8 cellular contexts compared by ENCODE assay signal in genomic region chr3:179148446-179149238, GRCh38. TPM values are rescaled to one million over a fixed set of nuclear protein-coding genes. Genes with fewer than 3 reads are reported as not detected.
DNase-seq lines count a peak whose midpoint lies in the region; ATAC-seq and TF ChIP-seq lines count a peak whose summit lies in the region.

No MANE protein-coding gene starts in this region.

- H3K4me1 ChIP-seq in SJSA1 (replicated peaks) (peaks cover 8% of the 10 kb centered on the region), thyroid gland (peaks cover 0 to 8% of the 10 kb centered on the region in 2 donors)

- H3K4me1 Mint-ChIP-seq in osteocyte (ENCODE audit: unreplicated experiment): peaks cover 39% of the 10 kb centered on the region

- no peaks in the 10 kb centered on the region for H3K36me3 Mint-ChIP-seq in osteocyte (ENCODE audit: unreplicated experiment)

- ATAC-seq in GM19467 (IDR thresholded peaks at IDR 0.05; ENCODE audit: unreplicated experiment) (peak; percentile 27), HG03571 (IDR thresholded peaks at IDR 0.05; ENCODE audit: unreplicated experiment) (peak; percentile 25)

- H3K27me3 ChIP-seq in SJSA1 (replicated peaks) (no peaks in the 10 kb centered on the region), thyroid gland (no peaks in the 10 kb centered on the region)

- H3K27me3 Mint-ChIP-seq in osteocyte (ENCODE audit: unreplicated experiment): peaks cover 8% of the 10 kb centered on the region

- H3K27ac Mint-ChIP-seq in osteocyte (ENCODE audit: unreplicated experiment): peak overlapping the region; percentile 88

- H3K4me3 ChIP-seq in SJSA1 (peak overlapping the region; percentile 97), thyroid gland (replicated peaks in 1 of 3) (peak overlapping the region; percentile 12 to 95 (median 94))

- H3K27ac ChIP-seq in SJSA1 (peak overlapping the region; percentile 77), thyroid gland (peak overlapping the region; percentile 94 to 96 (median 95))

- H3K9me3 Mint-ChIP-seq in osteocyte (ENCODE audit: unreplicated experiment): no peaks in the 10 kb centered on the region

- H3K4me3 Mint-ChIP-seq in osteocyte (ENCODE audit: unreplicated experiment): peak overlapping the region; percentile 91

- TF ChIP-seq POLR2A in thyroid gland (IDR thresholded peaks at IDR 0.05): no peak

- H3K9me3 ChIP-seq in SJSA1 (replicated peaks): no peaks in the 10 kb centered on the region
- no peaks in the 10 kb centered on the region for H3K9me3 ChIP-seq in thyroid gland

- intact Hi-C loops in head of caudate nucleus (cut with DNase I) (loop anchor here (2.0 to 10.0 kb wide), 4 partner anchors 76 to 174 kb away; partner anchors contain the start of genes ZMAT3 and ZNF639), thyroid gland (cut with DNase I) (loop anchor here (5.0 kb wide), 1 partner anchor 174 kb away; the partner anchor contains the start of gene ZNF639)

- no peak for TF ChIP-seq CTCF in osteocyte (IDR thresholded peaks at IDR 0.05)
- no peak for TF ChIP-seq CTCF in thyroid gland (IDR thresholded peaks at IDR 0.05)

- H3K36me3 ChIP-seq in SJSA1 (peaks cover 6% of the 10 kb centered on the region), thyroid gland (no peaks in the 10 kb centered on the region)

- peak; percentile 67 for DNase-seq in COLO668 (lab: John Stamatoyannopoulos, UW; ENCODE audit: unreplicated experiment)
- peak; percentile 47 to 68 for DNase-seq in SJSA1 (ENCODE audit: low read depth in 1 of 2, low spot score in 2 of 2)
- DNase-seq in activated naive CD4-positive, alpha-beta T cell treated with anti-CD3 and anti-CD28 coated beads, Interleukin-2, amount 50 U/mL, for 16 hours: peak; percentile 71
- peak in 40 of 42 donors; percentile 17 to 74 (median 49) for DNase-seq in head of caudate nucleus
- no peak for DNase-seq in osteocyte (ENCODE audit: extremely low spot score, unreplicated experiment)
- DNase-seq in thyroid gland: peak; percentile 39 to 47

- WGBS in thyroid gland, 2 donors: 0 to 1% methylated on average over 37 to 52 of the region's 89 CpGs

RNA-seq across cellular contexts. Expression of gene PIK3CA, which starts 0.5 kb away (rescaled TPM):
- 15.2 and 22.2 TPM in 2 replicates for total RNA-seq in SJSA1 (2014; rRNA removed; shearing (Covaris generic))
- 42.1 and 48.1 TPM in 2 replicates for total RNA-seq in osteocyte
- total RNA-seq in thyroid gland: 10 to 100 TPM; 19.0 to 39.8 (median 22.4) TPM
